In the genomic region with DNA sequence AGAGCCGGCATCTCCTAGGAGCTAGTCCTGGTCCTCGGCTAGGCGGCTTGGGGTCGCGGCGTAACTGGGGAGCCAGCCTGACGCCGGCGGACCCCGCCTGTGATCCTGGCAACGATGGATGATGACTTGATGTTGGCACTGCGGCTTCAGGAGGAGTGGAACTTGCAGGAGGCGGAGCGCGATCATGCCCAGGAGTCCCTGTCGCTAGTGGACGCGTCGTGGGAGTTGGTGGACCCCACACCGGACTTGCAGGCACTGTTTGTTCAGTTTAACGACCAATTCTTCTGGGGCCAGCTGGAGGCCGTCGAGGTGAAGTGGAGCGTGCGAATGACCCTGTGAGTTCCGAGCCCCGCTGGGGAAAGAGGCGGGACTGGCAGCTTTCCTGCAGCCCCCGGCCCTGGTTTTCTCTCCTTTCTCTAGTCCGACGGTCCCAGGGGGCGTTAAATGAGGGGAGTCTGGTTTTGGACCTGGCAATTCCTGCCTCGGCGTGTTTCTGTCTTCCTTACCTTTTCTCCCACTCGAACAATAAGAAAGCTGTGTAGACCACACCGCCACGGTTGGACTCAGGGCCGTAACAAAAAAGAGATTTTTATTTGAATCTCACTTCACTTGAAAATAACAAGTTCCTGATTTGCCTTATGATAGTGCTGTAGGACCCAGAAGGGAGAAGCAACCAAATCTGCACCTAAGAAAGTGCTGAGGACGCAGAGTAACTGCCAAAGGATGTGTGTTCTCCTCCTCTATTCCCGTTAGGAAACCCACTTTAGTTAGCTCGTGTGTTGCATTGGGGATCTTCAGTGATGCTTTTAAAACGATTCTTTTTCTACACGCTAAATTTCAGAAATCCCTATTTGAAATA, we compare ENCODE assay signal across 1 cellular context.
TF ChIP-seq lines count a peak whose summit lies in the region.

A gene with protein sequence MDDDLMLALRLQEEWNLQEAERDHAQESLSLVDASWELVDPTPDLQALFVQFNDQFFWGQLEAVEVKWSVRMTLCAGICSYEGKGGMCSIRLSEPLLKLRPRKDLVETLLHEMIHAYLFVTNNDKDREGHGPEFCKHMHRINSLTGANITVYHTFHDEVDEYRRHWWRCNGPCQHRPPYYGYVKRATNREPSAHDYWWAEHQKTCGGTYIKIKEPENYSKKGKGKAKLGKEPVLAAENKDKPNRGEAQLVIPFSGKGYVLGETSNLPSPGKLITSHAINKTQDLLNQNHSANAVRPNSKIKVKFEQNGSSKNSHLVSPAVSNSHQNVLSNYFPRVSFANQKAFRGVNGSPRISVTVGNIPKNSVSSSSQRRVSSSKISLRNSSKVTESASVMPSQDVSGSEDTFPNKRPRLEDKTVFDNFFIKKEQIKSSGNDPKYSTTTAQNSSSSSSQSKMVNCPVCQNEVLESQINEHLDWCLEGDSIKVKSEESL (plus strand): TSS at position 24 of the 859 bp plus-strand sequence. CDS start 91 bp downstream, at position 115.

TF ChIP-seq in K562, 482 proteins besides CTCF, POLR2A, EP300 and RAD21 (continued from another document and continues in another):
- TF ChIP-seq, protein P1, sequence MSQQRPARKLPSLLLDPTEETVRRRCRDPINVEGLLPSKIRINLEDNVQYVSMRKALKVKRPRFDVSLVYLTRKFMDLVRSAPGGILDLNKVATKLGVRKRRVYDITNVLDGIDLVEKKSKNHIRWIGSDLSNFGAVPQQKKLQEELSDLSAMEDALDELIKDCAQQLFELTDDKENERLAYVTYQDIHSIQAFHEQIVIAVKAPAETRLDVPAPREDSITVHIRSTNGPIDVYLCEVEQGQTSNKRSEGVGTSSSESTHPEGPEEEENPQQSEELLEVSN (IDR thresholded peaks at IDR 0.05; ENCODE audit: borderline replicate concordance in 1 of 2, extremely low read depth in 1 of 2, insufficient read depth in 1 of 2, insufficient read length in 1 of 2, low read depth in 1 of 2, low read length in 1 of 2, poor library complexity in 1 of 2, severe bottlenecking in 1 of 2) = peak; percentile 35 to 59
- TF ChIP-seq SAP30 (IDR thresholded peaks at IDR 0.05; ENCODE audit: borderline replicate concordance, insufficient read depth, low read depth, low read length, poor library complexity, severe bottlenecking) = peak; percentile 78
- TF ChIP-seq, protein P2, sequence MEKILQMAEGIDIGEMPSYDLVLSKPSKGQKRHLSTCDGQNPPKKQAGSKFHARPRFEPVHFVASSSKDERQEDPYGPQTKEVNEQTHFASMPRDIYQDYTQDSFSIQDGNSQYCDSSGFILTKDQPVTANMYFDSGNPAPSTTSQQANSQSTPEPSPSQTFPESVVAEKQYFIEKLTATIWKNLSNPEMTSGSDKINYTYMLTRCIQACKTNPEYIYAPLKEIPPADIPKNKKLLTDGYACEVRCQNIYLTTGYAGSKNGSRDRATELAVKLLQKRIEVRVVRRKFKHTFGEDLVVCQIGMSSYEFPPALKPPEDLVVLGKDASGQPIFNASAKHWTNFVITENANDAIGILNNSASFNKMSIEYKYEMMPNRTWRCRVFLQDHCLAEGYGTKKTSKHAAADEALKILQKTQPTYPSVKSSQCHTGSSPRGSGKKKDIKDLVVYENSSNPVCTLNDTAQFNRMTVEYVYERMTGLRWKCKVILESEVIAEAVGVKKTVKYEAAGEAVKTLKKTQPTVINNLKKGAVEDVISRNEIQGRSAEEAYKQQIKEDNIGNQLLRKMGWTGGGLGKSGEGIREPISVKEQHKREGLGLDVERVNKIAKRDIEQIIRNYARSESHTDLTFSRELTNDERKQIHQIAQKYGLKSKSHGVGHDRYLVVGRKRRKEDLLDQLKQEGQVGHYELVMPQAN (IDR thresholded peaks at IDR 0.05; ENCODE audit: borderline replicate concordance) = peak; percentile 80; the same call in 1 of the 2 replicates
- TF ChIP-seq JUNB (CRISPR knock-in tag; conservative IDR thresholded peaks at IDR 0.05) = no peak
- TF ChIP-seq, protein P3, sequence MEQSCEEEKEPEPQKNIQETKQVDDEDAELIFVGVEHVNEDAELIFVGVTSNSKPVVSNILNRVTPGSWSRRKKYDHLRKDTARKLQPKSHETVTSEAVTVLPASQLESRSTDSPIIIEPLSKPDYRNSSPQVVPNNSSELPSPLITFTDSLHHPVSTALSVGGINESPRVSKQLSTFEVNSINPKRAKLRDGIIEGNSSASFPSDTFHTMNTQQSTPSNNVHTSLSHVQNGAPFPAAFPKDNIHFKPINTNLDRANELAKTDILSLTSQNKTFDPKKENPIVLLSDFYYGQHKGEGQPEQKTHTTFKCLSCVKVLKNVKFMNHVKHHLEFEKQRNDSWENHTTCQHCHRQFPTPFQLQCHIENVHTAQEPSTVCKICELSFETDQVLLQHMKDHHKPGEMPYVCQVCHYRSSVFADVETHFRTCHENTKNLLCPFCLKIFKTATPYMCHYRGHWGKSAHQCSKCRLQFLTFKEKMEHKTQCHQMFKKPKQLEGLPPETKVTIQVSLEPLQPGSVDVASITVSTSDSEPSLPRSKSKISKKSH (CRISPR knock-in tag; IDR thresholded peaks at IDR 0.05) = no peak
- TF ChIP-seq ZNF232 (CRISPR knock-in tag; IDR thresholded peaks at IDR 0.05) = peak; percentile 19; the same call in 1 of the 2 replicates
- TF ChIP-seq PML (IDR thresholded peaks at IDR 0.05; ENCODE audit: low read length) = peak; percentile 33; the same call in 1 of the 2 replicates
- no peak for TF ChIP-seq KHSRP (IDR thresholded peaks at IDR 0.05)
- TF ChIP-seq PHB2 (IDR thresholded peaks at IDR 0.05; ENCODE audit: low read depth) = no peak
- TF ChIP-seq, protein P4, sequence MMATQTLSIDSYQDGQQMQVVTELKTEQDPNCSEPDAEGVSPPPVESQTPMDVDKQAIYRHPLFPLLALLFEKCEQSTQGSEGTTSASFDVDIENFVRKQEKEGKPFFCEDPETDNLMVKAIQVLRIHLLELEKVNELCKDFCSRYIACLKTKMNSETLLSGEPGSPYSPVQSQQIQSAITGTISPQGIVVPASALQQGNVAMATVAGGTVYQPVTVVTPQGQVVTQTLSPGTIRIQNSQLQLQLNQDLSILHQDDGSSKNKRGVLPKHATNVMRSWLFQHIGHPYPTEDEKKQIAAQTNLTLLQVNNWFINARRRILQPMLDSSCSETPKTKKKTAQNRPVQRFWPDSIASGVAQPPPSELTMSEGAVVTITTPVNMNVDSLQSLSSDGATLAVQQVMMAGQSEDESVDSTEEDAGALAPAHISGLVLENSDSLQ (IDR thresholded peaks at IDR 0.05) = no peak
- TF ChIP-seq, protein P5, sequence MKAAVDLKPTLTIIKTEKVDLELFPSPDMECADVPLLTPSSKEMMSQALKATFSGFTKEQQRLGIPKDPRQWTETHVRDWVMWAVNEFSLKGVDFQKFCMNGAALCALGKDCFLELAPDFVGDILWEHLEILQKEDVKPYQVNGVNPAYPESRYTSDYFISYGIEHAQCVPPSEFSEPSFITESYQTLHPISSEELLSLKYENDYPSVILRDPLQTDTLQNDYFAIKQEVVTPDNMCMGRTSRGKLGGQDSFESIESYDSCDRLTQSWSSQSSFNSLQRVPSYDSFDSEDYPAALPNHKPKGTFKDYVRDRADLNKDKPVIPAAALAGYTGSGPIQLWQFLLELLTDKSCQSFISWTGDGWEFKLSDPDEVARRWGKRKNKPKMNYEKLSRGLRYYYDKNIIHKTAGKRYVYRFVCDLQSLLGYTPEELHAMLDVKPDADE (conservative IDR thresholded peaks at IDR 0.05; ENCODE audit: control insufficient read depth, low read depth, low read length) = 0 out of 2 replicates have a peak, but pooled peaks have one; percentile 51
- TF ChIP-seq ZNF121 (CRISPR knock-in tag; conservative IDR thresholded peaks at IDR 0.05) = no peak
- TF ChIP-seq NCOR1 (IDR thresholded peaks at IDR 0.05) = no peak
- TF ChIP-seq RFX1 (IDR thresholded peaks at IDR 0.05) = peak; percentile 32; the same call in 1 of the 2 replicates
- TF ChIP-seq, protein P6, sequence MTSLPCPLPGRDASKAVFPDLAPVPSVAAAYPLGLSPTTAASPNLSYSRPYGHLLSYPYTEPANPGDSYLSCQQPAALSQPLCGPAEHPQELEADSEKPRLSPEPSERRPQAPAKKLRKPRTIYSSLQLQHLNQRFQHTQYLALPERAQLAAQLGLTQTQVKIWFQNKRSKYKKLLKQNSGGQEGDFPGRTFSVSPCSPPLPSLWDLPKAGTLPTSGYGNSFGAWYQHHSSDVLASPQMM (CRISPR knock-in tag; IDR thresholded peaks at IDR 0.05) = no peak
- TF ChIP-seq ZNF282 (CRISPR knock-in tag; IDR thresholded peaks at IDR 0.05) = no peak
- no peak for TF ChIP-seq PRPF4 (IDR thresholded peaks at IDR 0.05; ENCODE audit: insufficient read depth, low read depth, low read length, poor library complexity, severe bottlenecking)
- TF ChIP-seq POLR3A (IDR thresholded peaks at IDR 0.05; ENCODE audit: borderline replicate concordance, extremely low read depth, insufficient read depth, insufficient read length) = no peak
- peak; percentile 29; the same call in 1 of the 2 replicates for TF ChIP-seq ZNF76 (CRISPR knock-in tag; IDR thresholded peaks at IDR 0.05; ENCODE audit: borderline replicate concordance)
- no peak for TF ChIP-seq TSC22D4 (tag; IDR thresholded peaks at IDR 0.05)
- no peak for TF ChIP-seq ZFP30 (CRISPR knock-in tag; IDR thresholded peaks at IDR 0.05; ENCODE audit: borderline replicate concordance)
- TF ChIP-seq ZNF217 (CRISPR knock-in tag; IDR thresholded peaks at IDR 0.05) = no peak
- TF ChIP-seq NRF1 (conservative IDR thresholded peaks at IDR 0.05 in 1 of 2, IDR thresholded peaks at IDR 0.05 in 1 of 2) = no peak
- TF ChIP-seq, protein P7, sequence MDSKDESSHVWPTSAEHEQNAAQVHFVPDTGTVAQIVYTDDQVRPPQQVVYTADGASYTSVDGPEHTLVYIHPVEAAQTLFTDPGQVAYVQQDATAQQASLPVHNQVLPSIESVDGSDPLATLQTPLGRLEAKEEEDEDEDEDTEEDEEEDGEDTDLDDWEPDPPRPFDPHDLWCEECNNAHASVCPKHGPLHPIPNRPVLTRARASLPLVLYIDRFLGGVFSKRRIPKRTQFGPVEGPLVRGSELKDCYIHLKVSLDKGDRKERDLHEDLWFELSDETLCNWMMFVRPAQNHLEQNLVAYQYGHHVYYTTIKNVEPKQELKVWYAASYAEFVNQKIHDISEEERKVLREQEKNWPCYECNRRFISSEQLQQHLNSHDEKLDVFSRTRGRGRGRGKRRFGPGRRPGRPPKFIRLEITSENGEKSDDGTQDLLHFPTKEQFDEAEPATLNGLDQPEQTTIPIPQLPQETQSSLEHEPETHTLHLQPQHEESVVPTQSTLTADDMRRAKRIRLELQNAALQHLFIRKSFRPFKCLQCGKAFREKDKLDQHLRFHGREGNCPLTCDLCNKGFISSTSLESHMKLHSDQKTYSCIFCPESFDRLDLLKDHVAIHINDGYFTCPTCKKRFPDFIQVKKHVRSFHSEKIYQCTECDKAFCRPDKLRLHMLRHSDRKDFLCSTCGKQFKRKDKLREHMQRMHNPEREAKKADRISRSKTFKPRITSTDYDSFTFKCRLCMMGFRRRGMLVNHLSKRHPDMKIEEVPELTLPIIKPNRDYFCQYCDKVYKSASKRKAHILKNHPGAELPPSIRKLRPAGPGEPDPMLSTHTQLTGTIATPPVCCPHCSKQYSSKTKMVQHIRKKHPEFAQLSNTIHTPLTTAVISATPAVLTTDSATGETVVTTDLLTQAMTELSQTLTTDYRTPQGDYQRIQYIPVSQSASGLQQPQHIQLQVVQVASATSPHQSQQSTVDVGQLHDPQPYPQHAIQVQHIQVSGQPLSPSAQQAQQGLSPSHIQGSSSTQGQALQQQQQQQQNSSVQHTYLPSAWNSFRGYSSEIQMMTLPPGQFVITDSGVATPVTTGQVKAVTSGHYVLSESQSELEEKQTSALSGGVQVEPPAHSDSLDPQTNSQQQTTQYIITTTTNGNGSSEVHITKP (IDR thresholded peaks at IDR 0.05; ENCODE audit: partially characterized antibody) = no peak
- peak; percentile 52; the same call in 1 of the 2 replicates for TF ChIP-seq NFIC (IDR thresholded peaks at IDR 0.05)
- TF ChIP-seq TCF7 (IDR thresholded peaks at IDR 0.05; ENCODE audit: borderline replicate concordance) = 0 out of 2 replicates have a peak, but pooled peaks have one; percentile 10
- peak; percentile 65; the same call in 1 of the 2 replicates for TF ChIP-seq SMARCC2 (IDR thresholded peaks at IDR 0.05; ENCODE audit: low read depth)
- no peak for TF ChIP-seq PTBP1 (IDR thresholded peaks at IDR 0.05; ENCODE audit: low read depth, low read length)
- no peak for TF ChIP-seq BACH1 (tag; IDR thresholded peaks at IDR 0.05)
- no peak for TF ChIP-seq ZNF3 (CRISPR knock-in tag; IDR thresholded peaks at IDR 0.05)
- TF ChIP-seq ZKSCAN1 (IDR thresholded peaks at IDR 0.05; ENCODE audit: low read depth, low read length) = no peak
- no peak for TF ChIP-seq NFYB (IDR thresholded peaks at IDR 0.05; ENCODE audit: extremely low read depth, insufficient read length)
- TF ChIP-seq, protein P8, sequence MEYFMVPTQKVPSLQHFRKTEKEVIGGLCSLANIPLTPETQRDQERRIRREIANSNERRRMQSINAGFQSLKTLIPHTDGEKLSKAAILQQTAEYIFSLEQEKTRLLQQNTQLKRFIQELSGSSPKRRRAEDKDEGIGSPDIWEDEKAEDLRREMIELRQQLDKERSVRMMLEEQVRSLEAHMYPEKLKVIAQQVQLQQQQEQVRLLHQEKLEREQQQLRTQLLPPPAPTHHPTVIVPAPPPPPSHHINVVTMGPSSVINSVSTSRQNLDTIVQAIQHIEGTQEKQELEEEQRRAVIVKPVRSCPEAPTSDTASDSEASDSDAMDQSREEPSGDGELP (CRISPR knock-in tag; IDR thresholded peaks at IDR 0.05; ENCODE audit: borderline replicate concordance) = peak; percentile 58; the same call in 1 of the 2 replicates
- TF ChIP-seq, protein P9, sequence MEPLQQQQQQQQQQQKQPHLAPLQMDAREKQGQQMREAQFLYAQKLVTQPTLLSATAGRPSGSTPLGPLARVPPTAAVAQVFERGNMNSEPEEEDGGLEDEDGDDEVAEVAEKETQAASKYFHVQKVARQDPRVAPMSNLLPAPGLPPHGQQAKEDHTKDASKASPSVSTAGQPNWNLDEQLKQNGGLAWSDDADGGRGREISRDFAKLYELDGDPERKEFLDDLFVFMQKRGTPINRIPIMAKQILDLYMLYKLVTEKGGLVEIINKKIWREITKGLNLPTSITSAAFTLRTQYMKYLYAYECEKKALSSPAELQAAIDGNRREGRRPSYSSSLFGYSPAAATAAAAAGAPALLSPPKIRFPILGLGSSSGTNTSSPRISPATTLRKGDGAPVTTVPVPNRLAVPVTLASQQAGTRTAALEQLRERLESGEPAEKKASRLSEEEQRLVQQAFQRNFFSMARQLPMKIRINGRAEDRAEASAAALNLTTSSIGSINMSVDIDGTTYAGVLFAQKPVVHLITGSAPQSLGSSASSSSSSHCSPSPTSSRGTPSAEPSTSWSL (CRISPR knock-in tag; IDR thresholded peaks at IDR 0.05; ENCODE audit: borderline replicate concordance) = 0 out of 2 replicates have a peak, but pooled peaks have one; percentile 51
- no peak for TF ChIP-seq ZNF644 (tag; IDR thresholded peaks at IDR 0.05; ENCODE audit: low read depth)
- TF ChIP-seq RBM14 (IDR thresholded peaks at IDR 0.05; ENCODE audit: borderline replicate concordance, insufficient read depth, low read depth, low read length) = no peak
- peak in 1 of 2 experiments; percentile 25; a peak in 1 of 4 replicates for TF ChIP-seq TRIM24 (IDR thresholded peaks at IDR 0.05)
- no peak for TF ChIP-seq MBD2 (IDR thresholded peaks at IDR 0.05; ENCODE audit: borderline replicate concordance, low read depth)
- no peak for TF ChIP-seq ETV6 (IDR thresholded peaks at IDR 0.05; ENCODE audit: borderline replicate concordance in 1 of 2, low read depth in 2 of 2, low read length in 1 of 2)
- TF ChIP-seq ETV6 (CRISPR knock-in tag; IDR thresholded peaks at IDR 0.05; ENCODE audit: borderline replicate concordance) = peak; percentile 74; the same call in 1 of the 2 replicates
- TF ChIP-seq PYGO2 (tag; IDR thresholded peaks at IDR 0.05) = no peak
- TF ChIP-seq HEY1 (CRISPR knock-in tag; IDR thresholded peaks at IDR 0.05; ENCODE audit: borderline replicate concordance) = no peak
